9 cellular contexts compared by ENCODE assay signal in genomic region chr11:62108017-62108750, GRCh38. TPM values are rescaled to one million over a fixed set of nuclear protein-coding genes. Genes with fewer than 3 reads are reported as not detected.
DNase-seq lines count a peak whose midpoint lies in the region; ATAC-seq and TF ChIP-seq lines count a peak whose summit lies in the region.
"Had no signal": no experiment of that assay in that cellular context is flagged by ENCODE, and none has a peak within 500 bp of the region (broad histone marks: within the 10 kb centered on the region; RNA-seq: fewer than 3 reads in every experiment).

No MANE protein-coding gene starts in this region.

- ATAC-seq in GM21825 (IDR thresholded peaks at IDR 0.05; ENCODE audit: unreplicated experiment): no peak
- ATAC-seq in HG03139 (IDR thresholded peaks at IDR 0.05; ENCODE audit: unreplicated experiment): no peak

- DNase-seq in CD8-positive, alpha-beta memory T cell: peak in 3 of 5 donors; percentile 21 to 69 (median 52)
- DNase-seq in GM19240 (ENCODE audit: insufficient read length, low spot score) (peak; percentile 23), NCI-H2227 treated with DMSO at 0.1 percent for 48 hours (lab: John Stamatoyannopoulos, UW) (peak; percentile 73), globus pallidus (ENCODE audit: low spot score) (peak; percentile 65), progenitor cell of endocrine pancreas (ENCODE audit: low spot score, unreplicated experiment) (no peak)
- DNase-seq in activated CD4-positive, alpha-beta T cell treated with anti-CD3 and anti-CD28 coated beads, Interleukin-2, amount 10 ng/mL, durations not matched to agents 24 days and 14 days: peak; percentile 83

- peaks cover 14% of the 10 kb centered on the region for H3K4me1 ChIP-seq in CD8-positive, alpha-beta memory T cell (ENCODE audit: insufficient read depth, low read length)

- peak overlapping the region in 1 of 7 donors; percentile 9 for H3K4me3 Mint-ChIP-seq in CD8-positive, alpha-beta memory T cell
- H3K4me3 Mint-ChIP-seq in activated CD4-positive, alpha-beta T cell treated with anti-CD3 and anti-CD28 coated beads, Interleukin-2, amount 10 ng/mL, durations not matched to agents 24 days and 14 days: no peak overlapping the region
- no peak overlapping the region for H3K4me3 Mint-ChIP-seq in progenitor cell of endocrine pancreas (ENCODE audit: low read depth)

- H3K4me1 Mint-ChIP-seq in CD8-positive, alpha-beta memory T cell: peaks cover 12 to 16% (median 16%) of the 10 kb centered on the region in 3 donors
- H3K4me1 Mint-ChIP-seq in activated CD4-positive, alpha-beta T cell treated with anti-CD3 and anti-CD28 coated beads, Interleukin-2, amount 10 ng/mL, durations not matched to agents 24 days and 14 days: peaks cover 18% of the 10 kb centered on the region
- H3K4me1 Mint-ChIP-seq in progenitor cell of endocrine pancreas (ENCODE audit: low read depth): no peaks in the 10 kb centered on the region

- no peaks in the 10 kb centered on the region for H3K36me3 ChIP-seq in CD8-positive, alpha-beta memory T cell (ENCODE audit: insufficient read depth, low read length)

- H3K9me3 Mint-ChIP-seq in CD8-positive, alpha-beta memory T cell: no peaks in the 10 kb centered on the region
- H3K9me3 Mint-ChIP-seq in activated CD4-positive, alpha-beta T cell treated with anti-CD3 and anti-CD28 coated beads, Interleukin-2, amount 10 ng/mL, durations not matched to agents 24 days and 14 days: no peaks in the 10 kb centered on the region
- H3K9me3 Mint-ChIP-seq in progenitor cell of endocrine pancreas (ENCODE audit: low read depth): no peaks in the 10 kb centered on the region

- no peaks in the 10 kb centered on the region for H3K9me3 ChIP-seq in CD8-positive, alpha-beta memory T cell (ENCODE audit: low read length)

- H3K4me3 ChIP-seq in CD8-positive, alpha-beta memory T cell (ENCODE audit: low read length): no peak overlapping the region
- H3K4me3 ChIP-seq: skin epidermis had no signal

- POLR2A ChIA-PET in CD8-positive, alpha-beta memory T cell (lab: Charles Lee): no interaction called here

- peaks cover 2 to 5% of the 10 kb centered on the region in 2 donors for H3K27me3 Mint-ChIP-seq in CD8-positive, alpha-beta memory T cell
- peaks cover 7% of the 10 kb centered on the region for H3K27me3 Mint-ChIP-seq in activated CD4-positive, alpha-beta T cell treated with anti-CD3 and anti-CD28 coated beads, Interleukin-2, amount 10 ng/mL, durations not matched to agents 24 days and 14 days
- H3K27me3 Mint-ChIP-seq in progenitor cell of endocrine pancreas: peaks cover 13% of the 10 kb centered on the region

- no peak overlapping the region for H3K27ac ChIP-seq in CD8-positive, alpha-beta memory T cell (ENCODE audit: low read depth, low read length)

- TF ChIP-seq CTCF in progenitor cell of endocrine pancreas (IDR thresholded peaks at IDR 0.05; ENCODE audit: unreplicated experiment): peak; percentile 87

- intact Hi-C loops in activated CD4-positive, alpha-beta T cell treated with anti-CD3 and anti-CD28 coated beads, Interleukin-2, amount 10 ng/mL, durations not matched to agents 24 days and 14 days (cut with micrococcal nuclease): loop anchor here (1.0 to 5.0 kb wide), 5 partner anchors 161 to 361 kb away; no protein-coding TSS in a partner anchor

- CTCF ChIA-PET in CD8-positive, alpha-beta memory T cell (lab: Charles Lee): interaction anchor here (0.8 to 7.2 kb wide), 33 partner anchors 9 to 417 kb away, joined by 3 to 91 read pairs (median 4); partner anchors contain the start of genes BEST1 and INCENP

- H3K27me3 ChIP-seq in CD8-positive, alpha-beta memory T cell (ENCODE audit: insufficient read depth, low read length, poor library complexity, severe bottlenecking): no peaks in the 10 kb centered on the region

- no peak overlapping the region for H3K27ac Mint-ChIP-seq in CD8-positive, alpha-beta memory T cell
- no peak overlapping the region for H3K27ac Mint-ChIP-seq in activated CD4-positive, alpha-beta T cell treated with anti-CD3 and anti-CD28 coated beads, Interleukin-2, amount 10 ng/mL, durations not matched to agents 24 days and 14 days
- no peak overlapping the region for H3K27ac Mint-ChIP-seq in progenitor cell of endocrine pancreas

- H3K36me3 Mint-ChIP-seq in CD8-positive, alpha-beta memory T cell: no peaks in the 10 kb centered on the region
- H3K36me3 Mint-ChIP-seq in activated CD4-positive, alpha-beta T cell treated with anti-CD3 and anti-CD28 coated beads, Interleukin-2, amount 10 ng/mL, durations not matched to agents 24 days and 14 days (ENCODE audit: low read depth): no peaks in the 10 kb centered on the region
- H3K36me3 Mint-ChIP-seq in progenitor cell of endocrine pancreas (ENCODE audit: insufficient read depth): no peaks in the 10 kb centered on the region

RNA-seq across cellular contexts. Expression of gene INCENP, which starts 15.6 kb away (rescaled TPM):
- total RNA-seq in CD8-positive, alpha-beta memory T cell: 10 to 100 TPM; 65.5 to 69.5 TPM
- polyA plus RNA-seq in CD8-positive, alpha-beta memory T cell: 3.1 TPM
- 95.0 and 102 TPM in 2 replicates for total RNA-seq in activated CD4-positive, alpha-beta T cell treated with anti-CD3 and anti-CD28 coated beads, Interleukin-2, amount 10 ng/mL, durations not matched to agents 24 days and 14 days
- 58.0 and 60.5 TPM in 2 replicates for total RNA-seq in progenitor cell of endocrine pancreas
